In genomic region chr3:193885832-193886231, GRCh38 we compare ENCODE assay signal across 1 cellular context.
TF ChIP-seq lines count a peak whose summit lies in the region.

No MANE protein-coding gene starts in this region.

TF ChIP-seq in K562, 482 proteins besides CTCF, POLR2A, EP300 and RAD21 (continued from another document and continues in another):
- TF ChIP-seq PRMT5 (CRISPR knock-in tag; IDR thresholded peaks at IDR 0.05) (no peak), RBM15 (IDR thresholded peaks at IDR 0.05; ENCODE audit: insufficient read depth, low read length) (no peak), EP400 (IDR thresholded peaks at IDR 0.05) (peak; percentile 44), ZBTB7A (IDR thresholded peaks at IDR 0.05; ENCODE audit: borderline replicate concordance, control insufficient read depth, low read depth, low read length) (no peak), ZBTB33 (CRISPR knock-in tag; IDR thresholded peaks at IDR 0.05) (peak; percentile 59; the same call in 1 of the 2 replicates), CBFA2T2 (conservative IDR thresholded peaks at IDR 0.05) (peak; percentile 72), MTA1 (IDR thresholded peaks at IDR 0.05; ENCODE audit: borderline replicate concordance) (no peak), ZFP36 (IDR thresholded peaks at IDR 0.05; ENCODE audit: low read depth, low read length, partially characterized antibody) (no peak), POLR2B (IDR thresholded peaks at IDR 0.05; ENCODE audit: low read depth, partially characterized antibody) (no peak), ZNF384 (IDR thresholded peaks at IDR 0.05; ENCODE audit: low read depth, low read length) (no peak), MAFK (IDR thresholded peaks at IDR 0.05; ENCODE audit: low read length) (0 out of 2 replicates have a peak, but pooled peaks have one; percentile 20), ZNF639 (CRISPR knock-in tag; conservative IDR thresholded peaks at IDR 0.05 in 1 of 2, IDR thresholded peaks at IDR 0.05 in 1 of 2) (no peak), SIN3B (IDR thresholded peaks at IDR 0.05; ENCODE audit: low read depth) (no peak), CBFA2T3 (IDR thresholded peaks at IDR 0.05) (peak; percentile 86), ZNF764 (CRISPR knock-in tag; IDR thresholded peaks at IDR 0.05; ENCODE audit: low read depth) (no peak), ZBTB17 (CRISPR knock-in tag; IDR thresholded peaks at IDR 0.05) (no peak), RFX5 (IDR thresholded peaks at IDR 0.05; ENCODE audit: low read depth, low read length) (no peak), PHF20 (IDR thresholded peaks at IDR 0.05; ENCODE audit: partially characterized antibody) (no peak), ZBTB5 (IDR thresholded peaks at IDR 0.05) (no peak), FOXK1 (CRISPR knock-in tag; IDR thresholded peaks at IDR 0.05; ENCODE audit: borderline replicate concordance) (no peak), ZNF507 (tag; conservative IDR thresholded peaks at IDR 0.05) (no peak), ARHGAP35 (IDR thresholded peaks at IDR 0.05; ENCODE audit: partially characterized antibody) (no peak), COPS2 (conservative IDR thresholded peaks at IDR 0.05) (no peak), CUX1 (CRISPR knock-in tag; IDR thresholded peaks at IDR 0.05) (no peak), MAFF (IDR thresholded peaks at IDR 0.05; ENCODE audit: low read length) (no peak), ZNF311 (CRISPR knock-in tag; IDR thresholded peaks at IDR 0.05) (no peak), ELF4 (CRISPR knock-in tag; IDR thresholded peaks at IDR 0.05) (no peak), MEIS2 (IDR thresholded peaks at IDR 0.05; ENCODE audit: partially characterized antibody) (peak; percentile 28), DEAF1 (CRISPR knock-in tag; IDR thresholded peaks at IDR 0.05) (no peak), EHMT2 (IDR thresholded peaks at IDR 0.05) (no peak), RB1 (IDR thresholded peaks at IDR 0.05; ENCODE audit: low read depth) (no peak; the same call in 1 of the 2 replicates), NCOA6 (IDR thresholded peaks at IDR 0.05) (no peak), ZNF695 (CRISPR knock-in tag; IDR thresholded peaks at IDR 0.05) (no peak), BCLAF1 (IDR thresholded peaks at IDR 0.05; ENCODE audit: borderline replicate concordance in 1 of 2, control insufficient read depth in 1 of 2, low read depth in 2 of 2, low read length in 1 of 2) (no peak), HNRNPK (IDR thresholded peaks at IDR 0.05; ENCODE audit: low read depth, low read length, poor library complexity, severe bottlenecking) (no peak), MTA3 (IDR thresholded peaks at IDR 0.05; ENCODE audit: borderline replicate concordance) (peak; percentile 31; the same call in 1 of the 2 replicates), E2F6 (IDR thresholded peaks at IDR 0.05; ENCODE audit: borderline replicate concordance in 1 of 2, extremely low read depth in 1 of 2, insufficient read depth in 1 of 2, insufficient read length in 1 of 2, low read depth in 1 of 2, low read length in 1 of 2, poor library complexity in 1 of 2, severe bottlenecking in 1 of 2) (peak in 1 of 2 experiments; percentile 57)
